32 cellular contexts compared by ENCODE assay signal in the genomic region with DNA sequence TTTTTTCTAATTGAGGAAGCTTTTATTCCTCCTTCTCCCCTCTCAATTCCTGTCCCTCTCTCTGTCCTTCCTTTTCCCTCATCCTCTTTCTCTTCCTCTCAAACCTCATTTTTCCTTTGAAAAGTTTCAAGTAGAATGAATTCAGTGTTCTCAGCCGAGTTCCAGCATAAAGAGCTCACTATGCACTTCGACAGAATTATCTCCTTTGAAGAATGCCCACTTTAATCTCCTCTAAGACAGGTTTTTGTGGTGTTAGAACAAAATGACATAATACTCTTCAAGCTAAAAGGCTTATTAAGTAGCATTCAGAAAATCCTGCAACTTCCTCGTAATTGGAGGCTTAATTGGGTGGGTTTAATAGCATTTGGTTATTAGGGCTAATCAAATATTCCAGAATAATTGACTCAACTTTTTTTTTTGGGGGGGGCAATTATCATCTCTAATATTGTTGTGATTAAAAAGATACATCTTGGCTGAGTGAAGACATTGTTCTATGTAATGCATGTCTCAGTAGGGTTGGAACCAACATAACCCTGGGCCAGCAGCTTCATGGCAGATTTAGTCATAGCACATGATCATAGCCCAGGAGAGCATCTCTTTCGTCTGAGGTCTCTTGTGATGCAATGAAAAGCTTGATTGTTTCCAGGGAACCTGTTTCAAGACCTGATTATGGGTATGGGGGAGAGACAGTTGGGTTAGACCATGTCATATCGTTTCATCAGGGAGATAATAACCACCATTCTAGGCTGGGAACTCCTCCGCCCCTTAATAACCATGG. TPM values are rescaled to one million over a fixed set of nuclear protein-coding genes. Genes with fewer than 3 reads are reported as not detected.
DNase-seq lines count a peak whose midpoint lies in the region; ATAC-seq, FAIRE-seq and TF ChIP-seq lines count a peak whose summit lies in the region.
"Had no signal": no experiment of that assay in that cellular context is flagged by ENCODE, and none has a peak within 500 bp of the region (broad histone marks: within the 10 kb centered on the region; RNA-seq: fewer than 3 reads in every experiment).

No MANE protein-coding gene starts in this region.

- no peaks in the 10 kb centered on the region for H3K9me3 Mint-ChIP-seq in activated naive CD4-positive, alpha-beta T cell treated with anti-CD3 and anti-CD28 coated beads, Interleukin-2, amount 50 U/mL, for 24 hours
- no peaks in the 10 kb centered on the region for H3K9me3 Mint-ChIP-seq in activated naive CD4-positive, alpha-beta T cell treated with anti-CD3 and anti-CD28 coated beads, Interleukin-2, amount 10 ng/mL, durations not matched to agents 7 days and 5 days
- H3K9me3 Mint-ChIP-seq in progenitor cell of endocrine pancreas (ENCODE audit: low read depth): no peaks in the 10 kb centered on the region
- H3K9me3 Mint-ChIP-seq: CD4-positive, alpha-beta memory T cell; CD8-positive, alpha-beta memory T cell had no signal

- no peak for TF ChIP-seq CTCF in D721Med (IDR thresholded peaks at IDR 0.05; ENCODE audit: insufficient read depth, missing control alignments)
- TF ChIP-seq CTCF in bronchial epithelial cell (IDR thresholded peaks at IDR 0.05; ENCODE audit: insufficient read depth, low read length, severe bottlenecking): no peak
- TF ChIP-seq CTCF in progenitor cell of endocrine pancreas (IDR thresholded peaks at IDR 0.05; ENCODE audit: unreplicated experiment): no peak

- H3K36me3 Mint-ChIP-seq in activated naive CD4-positive, alpha-beta T cell treated with anti-CD3 and anti-CD28 coated beads, Interleukin-2, amount 50 U/mL, for 24 hours: no peaks in the 10 kb centered on the region
- no peaks in the 10 kb centered on the region for H3K36me3 Mint-ChIP-seq in activated naive CD4-positive, alpha-beta T cell treated with anti-CD3 and anti-CD28 coated beads, Interleukin-2, amount 10 ng/mL, durations not matched to agents 7 days and 5 days
- H3K36me3 Mint-ChIP-seq in progenitor cell of endocrine pancreas (ENCODE audit: insufficient read depth): no peaks in the 10 kb centered on the region
- H3K36me3 Mint-ChIP-seq: CD14-positive monocyte; CD4-positive, alpha-beta memory T cell; CD4-positive, CD25-positive, alpha-beta regulatory T cell; CD8-positive, alpha-beta memory T cell had no signal

- no peaks in the 10 kb centered on the region for H3K27me3 ChIP-seq in bronchial epithelial cell (ENCODE audit: control insufficient read depth, insufficient read depth, low read length)
- H3K27me3 ChIP-seq: BLaER1 had no signal

- H3K27ac Mint-ChIP-seq in activated naive CD4-positive, alpha-beta T cell treated with anti-CD3 and anti-CD28 coated beads, Interleukin-2, amount 50 U/mL, for 24 hours: peak overlapping the region; percentile 3
- no peak overlapping the region for H3K27ac Mint-ChIP-seq in activated naive CD4-positive, alpha-beta T cell treated with anti-CD3 and anti-CD28 coated beads, Interleukin-2, amount 10 ng/mL, durations not matched to agents 7 days and 5 days
- peak overlapping the region; percentile 32 for H3K27ac Mint-ChIP-seq in progenitor cell of endocrine pancreas
- H3K27ac Mint-ChIP-seq: CD14-positive monocyte; CD4-positive, alpha-beta memory T cell; CD4-positive, CD25-positive, alpha-beta regulatory T cell; CD8-positive, alpha-beta memory T cell had no signal

- CTCF ChIA-PET in activated naive CD4-positive, alpha-beta T cell treated with anti-CD3 and anti-CD28 coated beads, Interleukin-2, amount 10 ng/mL, durations not matched to agents 7 days and 5 days (lab: Charles Lee): no interaction called here

- H3K4me3 ChIP-seq in bronchial epithelial cell (ENCODE audit: low read depth, low read length): no peak overlapping the region
- H3K4me3 ChIP-seq: BLaER1, GM12878 had no signal

- H3K4me3 Mint-ChIP-seq in activated naive CD4-positive, alpha-beta T cell treated with anti-CD3 and anti-CD28 coated beads, Interleukin-2, amount 50 U/mL, for 24 hours: no peak overlapping the region
- H3K4me3 Mint-ChIP-seq in activated naive CD4-positive, alpha-beta T cell treated with anti-CD3 and anti-CD28 coated beads, Interleukin-2, amount 10 ng/mL, durations not matched to agents 7 days and 5 days: no peak overlapping the region
- H3K4me3 Mint-ChIP-seq in progenitor cell of endocrine pancreas (ENCODE audit: low read depth): no peak overlapping the region
- H3K4me3 Mint-ChIP-seq: CD4-positive, alpha-beta memory T cell; CD4-positive, CD25-positive, alpha-beta regulatory T cell; CD8-positive, alpha-beta memory T cell had no signal

- peak; percentile 94 for FAIRE-seq in D721Med (lab: Jason Lieb, UNC)
- FAIRE-seq in bronchial epithelial cell (lab: Jason Lieb, UNC): peak; percentile 52
- FAIRE-seq: A204.1, GM12878, GM12892, GM18507 had no signal

- no peaks in the 10 kb centered on the region for H3K4me1 Mint-ChIP-seq in activated naive CD4-positive, alpha-beta T cell treated with anti-CD3 and anti-CD28 coated beads, Interleukin-2, amount 50 U/mL, for 24 hours
- H3K4me1 Mint-ChIP-seq in activated naive CD4-positive, alpha-beta T cell treated with anti-CD3 and anti-CD28 coated beads, Interleukin-2, amount 10 ng/mL, durations not matched to agents 7 days and 5 days: no peaks in the 10 kb centered on the region
- no peaks in the 10 kb centered on the region for H3K4me1 Mint-ChIP-seq in progenitor cell of endocrine pancreas (ENCODE audit: low read depth)
- H3K4me1 Mint-ChIP-seq: CD4-positive, alpha-beta memory T cell; CD8-positive, alpha-beta memory T cell had no signal

- peaks cover 1% of the 10 kb centered on the region for H3K27me3 Mint-ChIP-seq in activated naive CD4-positive, alpha-beta T cell treated with anti-CD3 and anti-CD28 coated beads, Interleukin-2, amount 50 U/mL, for 24 hours
- peaks cover 67% of the 10 kb centered on the region for H3K27me3 Mint-ChIP-seq in activated naive CD4-positive, alpha-beta T cell treated with anti-CD3 and anti-CD28 coated beads, Interleukin-2, amount 10 ng/mL, durations not matched to agents 7 days and 5 days
- peaks cover 48% of the 10 kb centered on the region for H3K27me3 Mint-ChIP-seq in progenitor cell of endocrine pancreas

- DNase-seq in activated naive CD4-positive, alpha-beta T cell treated with anti-CD3 and anti-CD28 coated beads, Interleukin-2, amount 10 ng/mL, durations not matched to agents 7 days and 5 days: no peak
- DNase-seq in D721Med (ENCODE audit: insufficient read length, low spot score): peak; percentile 55
- DNase-seq in bronchial epithelial cell (ENCODE audit: low read depth): no peak
- DNase-seq in progenitor cell of endocrine pancreas (ENCODE audit: low spot score, unreplicated experiment): no peak
- DNase-seq in NCI-H446 treated with DMSO at 0.1 percent for 48 hours (lab: John Stamatoyannopoulos, UW): no peak
- DNase-seq in NCI-H1417 (lab: John Stamatoyannopoulos, UW): no peak
- DNase-seq: 8988T; ACHN; BE2C; C1 segment of cervical spinal cord; Caco-2; Calu3; CD4-positive, alpha-beta memory T cell; CD4-positive, CD25-positive, alpha-beta regulatory T cell; CD8-positive, alpha-beta memory T cell; DMS 273 treated with DMSO at 0.1 percent for 48 hours; DMS153; DMS53; DMS79; DND-41; EL; GDM1 had no signal

- no peaks in the 10 kb centered on the region for H3K36me3 ChIP-seq in bronchial epithelial cell (ENCODE audit: control insufficient read depth, insufficient read depth, low read length)
- H3K36me3 ChIP-seq: BE2C, BLaER1 had no signal

- ATAC-seq in GM21390 (IDR thresholded peaks at IDR 0.05; ENCODE audit: unreplicated experiment): no peak
- ATAC-seq: GM12878 had no signal

RNA-seq across cellular contexts. Expression of gene SLC24A4, which starts 25.0 kb away (rescaled TPM):
- not detected in 2 replicates for total RNA-seq in bronchial epithelial cell
- total RNA-seq in progenitor cell of endocrine pancreas: not detected in 2 replicates
- total RNA-seq: Caco-2; Calu3; CD4-positive, alpha-beta memory T cell; CD4-positive, CD25-positive, alpha-beta regulatory T cell; Daoy; G401 had no signal
